8 cellular contexts compared by ENCODE assay signal in genomic region chr3:51538459-51539290, GRCh38. TPM values are rescaled to one million over a fixed set of nuclear protein-coding genes. Genes with fewer than 3 reads are reported as not detected.
DNase-seq lines count a peak whose midpoint lies in the region; ATAC-seq and TF ChIP-seq lines count a peak whose summit lies in the region.

TSS of gene RAD54L2 (plus strand) at chr3:51538719. CDS start at chr3:51590421, 51,702 bp downstream.

- peak within 1 kb of the TSS; percentile 81 for H2AFZ ChIP-seq in neural cell (ENCODE audit: low read depth, low read length)

- DNase-seq in DMS79 (lab: John Stamatoyannopoulos, UW): peak; percentile 17
- DNase-seq in RWPE1 (ENCODE audit: low spot score): peak; percentile 74
- peak; percentile 93 for DNase-seq in activated effector memory CD4-positive, alpha-beta T cell treated with anti-CD3 and anti-CD28 coated beads, Interleukin-2, amount 50 U/mL, for 16 hours
- peak; percentile 42 for DNase-seq in fibroblast of the conjunctiva (ENCODE audit: low read depth)
- DNase-seq in stimulated activated naive CD8-positive, alpha-beta T cell treated with anti-CD3 and anti-CD28 coated beads, Interleukin-15, amount 100 ng/mL, for 72 hours: peak; percentile 83

- H3K9ac ChIP-seq in neural cell (ENCODE audit: low read length): peak within 1 kb of the TSS; percentile 87

- CTCF ChIA-PET in RWPE1 (lab: Yijun Ruan, JAX): interaction anchor here (0.6 kb wide), 1 partner anchor 461 kb away, joined by 3 read pairs; no protein-coding TSS in a partner anchor

- H3K27me3 Mint-ChIP-seq in IgD-negative memory B cell: no peaks in the 10 kb centered on the region
- no peaks in the 10 kb centered on the region for H3K27me3 Mint-ChIP-seq in stimulated activated naive CD8-positive, alpha-beta T cell treated with anti-CD3 and anti-CD28 coated beads, Interleukin-15, amount 100 ng/mL, for 72 hours

- H3K27ac Mint-ChIP-seq in IgD-negative memory B cell: peak within 1 kb of the TSS; percentile 84 to 97 (median 93)
- peak within 1 kb of the TSS; percentile 95 to 97 for H3K27ac Mint-ChIP-seq in stimulated activated naive CD8-positive, alpha-beta T cell treated with anti-CD3 and anti-CD28 coated beads, Interleukin-15, amount 100 ng/mL, for 72 hours

- peak within 1 kb of the TSS; percentile 86 for H3K4me2 ChIP-seq in neural cell (ENCODE audit: low read length)

- peak; percentile 23 for TF ChIP-seq RAD21 in neural cell (conservative IDR thresholded peaks at IDR 0.05)

- peaks cover 4% of the 10 kb centered on the region for H3F3A ChIP-seq in neural cell (ENCODE audit: insufficient read depth, low read length, poor library complexity, severe bottlenecking)

- H3K4me3 Mint-ChIP-seq in IgD-negative memory B cell: peak within 1 kb of the TSS; percentile 87 to 97 (median 96)
- peak within 1 kb of the TSS; percentile 81 for H3K4me3 Mint-ChIP-seq in stimulated activated naive CD8-positive, alpha-beta T cell treated with anti-CD3 and anti-CD28 coated beads, Interleukin-15, amount 100 ng/mL, for 72 hours

- TF ChIP-seq CTCF in RWPE1 (conservative IDR thresholded peaks at IDR 0.05; ENCODE audit: low read depth): no peak; the same call in 1 of the 2 replicates
- peak; percentile 61 for TF ChIP-seq CTCF in neural cell (IDR thresholded peaks at IDR 0.05; ENCODE audit: poor library complexity, severe bottlenecking)

- H4K20me1 ChIP-seq in neural cell (ENCODE audit: insufficient read depth): no peaks in the 10 kb centered on the region

- peak; percentile 39 for TF ChIP-seq EP300 in neural cell (conservative IDR thresholded peaks at IDR 0.05; ENCODE audit: poor library complexity, severe bottlenecking)

- H3K36me3 Mint-ChIP-seq in IgD-negative memory B cell: peaks cover 5% of the 10 kb centered on the region

- peaks cover 36% of the 10 kb centered on the region for H3K79me2 ChIP-seq in neural cell (replicated peaks; ENCODE audit: insufficient read depth, low read length)

- H3K36me3 ChIP-seq in neural cell (ENCODE audit: insufficient read depth, low read length): no peaks in the 10 kb centered on the region

- peak within 1 kb of the TSS; percentile 96 for H3K4me3 ChIP-seq in neural cell (ENCODE audit: low read length)

- H3K4me1 Mint-ChIP-seq in IgD-negative memory B cell: peaks cover 27 to 30% (median 28%) of the 10 kb centered on the region in 3 donors
- H3K4me1 Mint-ChIP-seq in stimulated activated naive CD8-positive, alpha-beta T cell treated with anti-CD3 and anti-CD28 coated beads, Interleukin-15, amount 100 ng/mL, for 72 hours: peaks cover 44% of the 10 kb centered on the region

- POLR2A ChIA-PET in RWPE1 (lab: Yijun Ruan, JAX; ENCODE audit: low non-redundant PET): interaction anchor here (1.6 kb wide), 1 partner anchor 39 kb away, joined by 4 read pairs; the partner anchor contains the start of gene DCAF1

- H3K27ac ChIP-seq in RWPE1 (peak within 1 kb of the TSS; percentile 91), neural cell (ENCODE audit: low read length) (peak within 1 kb of the TSS; percentile 69)

- ATAC-seq in GM21447 (IDR thresholded peaks at IDR 0.05; ENCODE audit: unreplicated experiment): peak; percentile 74
- peak; percentile 94 for ATAC-seq in stimulated activated naive CD8-positive, alpha-beta T cell treated with anti-CD3 and anti-CD28 coated beads, Interleukin-15, amount 100 ng/mL, for 72 hours

- H3K9me3 ChIP-seq in neural cell (ENCODE audit: low read length): no peaks in the 10 kb centered on the region

- no peaks in the 10 kb centered on the region for H3K9me3 Mint-ChIP-seq in IgD-negative memory B cell
- no peaks in the 10 kb centered on the region for H3K9me3 Mint-ChIP-seq in stimulated activated naive CD8-positive, alpha-beta T cell treated with anti-CD3 and anti-CD28 coated beads, Interleukin-15, amount 100 ng/mL, for 72 hours

- no peaks in the 10 kb centered on the region for H3K27me3 ChIP-seq in neural cell (ENCODE audit: insufficient read depth, low read depth, low read length)

- H3K9me2 ChIP-seq in neural cell (ENCODE audit: insufficient read depth, low read length): no peaks in the 10 kb centered on the region

TF ChIP-seq in neural cell, 6 proteins besides CTCF, POLR2A, EP300 and RAD21:
- no peak for TF ChIP-seq EZH2 (IDR thresholded peaks at IDR 0.05; ENCODE audit: borderline replicate concordance, insufficient read depth, low read length, poor library complexity, severe bottlenecking)
- TF ChIP-seq TAF1 (IDR thresholded peaks at IDR 0.05; ENCODE audit: low read depth): peak; percentile 89
- peak; percentile 50 for TF ChIP-seq MXI1 (conservative IDR thresholded peaks at IDR 0.05; ENCODE audit: poor library complexity, severe bottlenecking)
- peak; percentile 86 for TF ChIP-seq REST (IDR thresholded peaks at IDR 0.05; ENCODE audit: borderline replicate concordance)
- no peak for TF ChIP-seq SMC3 (conservative IDR thresholded peaks at IDR 0.05; ENCODE audit: poor library complexity)
- TF ChIP-seq POLR2AphosphoS5 (IDR thresholded peaks at IDR 0.05): peak; percentile 61

RNA-seq across cellular contexts. Expression of gene RAD54L2, which starts in this region (rescaled TPM):
- polyA plus RNA-seq in IgD-negative memory B cell (15.0 TPM), neural cell (14.5 and 14.9 TPM in 2 replicates)
- 60.4 and 64.8 TPM in 2 replicates for polyA minus RNA-seq in neural cell

Comparison
In these comparisons a context has a peak if more than half of its experiments do, and no peak if none do; other contexts are left out.
1. Peak in every context shown above with its lines: DNase-seq, ATAC-seq, H3K4me3 ChIP-seq and H3K27ac ChIP-seq.
2. DNase-seq: peak in every context shown above with its lines; median percentile 93 in activated effector memory CD4-positive, alpha-beta T cell treated with anti-CD3 and anti-CD28 coated beads, Interleukin-2, amount 50 U/mL, for 16 hours; 83 in stimulated activated naive CD8-positive, alpha-beta T cell treated with anti-CD3 and anti-CD28 coated beads, Interleukin-15, amount 100 ng/mL, for 72 hours; 74 in RWPE1; 42 in fibroblast of the conjunctiva; 17 in DMS79.